14 cellular contexts compared by ENCODE assay signal in the genomic region with DNA sequence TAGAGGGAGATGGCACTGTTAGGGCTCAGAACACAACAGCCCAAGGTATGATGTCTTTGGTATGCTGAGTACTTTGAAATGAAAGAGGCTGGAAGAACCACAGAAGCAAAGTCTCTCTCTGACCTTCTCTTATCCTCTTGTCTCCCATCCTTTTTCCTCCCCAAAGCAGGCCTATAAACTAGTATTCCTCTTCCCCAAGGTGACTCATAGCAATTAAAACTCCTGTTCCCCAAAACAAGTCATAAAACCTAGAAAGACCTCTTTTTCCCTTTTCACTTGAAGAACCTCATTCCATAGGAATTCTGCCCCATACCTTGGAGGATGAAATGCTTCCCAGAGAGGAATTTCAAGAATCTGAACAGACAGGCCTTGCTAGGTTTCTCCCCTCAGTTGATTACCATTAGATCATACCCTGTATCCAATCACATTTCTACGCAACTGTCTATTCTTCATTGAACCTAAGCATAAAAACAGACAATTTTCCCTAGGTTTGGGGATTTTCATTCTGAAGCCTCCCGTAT. TPM values are rescaled to one million over a fixed set of nuclear protein-coding genes. Genes with fewer than 3 reads are reported as not detected.
DNase-seq lines count a peak whose midpoint lies in the region; ATAC-seq and TF ChIP-seq lines count a peak whose summit lies in the region.
"Had no signal": no experiment of that assay in that cellular context is flagged by ENCODE, and none has a peak within 500 bp of the region (broad histone marks: within the 10 kb centered on the region; RNA-seq: fewer than 3 reads in every experiment).

No MANE protein-coding gene starts in this region.

- peak overlapping the region; percentile 99 for H3K27ac ChIP-seq in RWPE2 (ENCODE audit: poor library complexity, severe bottlenecking)
- no peak overlapping the region for H3K27ac ChIP-seq in parathyroid adenoma
- H3K27ac ChIP-seq in naive thymus-derived CD4-positive, alpha-beta T cell (ENCODE audit: low read depth, low read length): no peak overlapping the region
- no peak overlapping the region for H3K27ac ChIP-seq in uterus

- peaks cover 8 to 28% (median 14%) of the 10 kb centered on the region in 5 donors for H3K27me3 Mint-ChIP-seq in naive thymus-derived CD4-positive, alpha-beta T cell

- no peak overlapping the region for H3K9ac ChIP-seq in parathyroid adenoma

- TF ChIP-seq CTCF in RWPE2 (IDR thresholded peaks at IDR 0.05; ENCODE audit: poor library complexity, severe bottlenecking): no peak
- no peak for TF ChIP-seq CTCF in fibroblast of villous mesenchyme (IDR thresholded peaks at IDR 0.05; ENCODE audit: insufficient read depth, low read depth, low read length)
- TF ChIP-seq CTCF in parathyroid adenoma (IDR thresholded peaks at IDR 0.05): no peak
- no peak for TF ChIP-seq CTCF in uterus (IDR thresholded peaks at IDR 0.05)

- no peaks in the 10 kb centered on the region for H3K4me1 Mint-ChIP-seq in naive thymus-derived CD4-positive, alpha-beta T cell
- H3K4me1 Mint-ChIP-seq: stimulated activated effector memory CD8-positive, alpha-beta T cell treated with anti-CD3 and anti-CD28 coated beads, Interleukin-12 subunit alpha, Interleukin-12 subunit beta, amount 100 ng/mL, for 72 hours had no signal

- H3K27ac Mint-ChIP-seq in naive thymus-derived CD4-positive, alpha-beta T cell: no peak overlapping the region
- H3K27ac Mint-ChIP-seq: stimulated activated effector memory CD8-positive, alpha-beta T cell treated with anti-CD3 and anti-CD28 coated beads, Interleukin-12 subunit alpha, Interleukin-12 subunit beta, amount 100 ng/mL, for 72 hours; T-helper 1 cell treated with Interleukin-12 subunit alpha and Interleukin-12 subunit beta and Interleukin-4 antibody, amounts not matched to agents 30 μg/mL and 1 μg/mL, for 36 hours had no signal

- peak overlapping the region; percentile 48 for H2AFZ ChIP-seq in parathyroid adenoma

- H3K4me3 ChIP-seq in RWPE2 (ENCODE audit: severe bottlenecking): peak overlapping the region; percentile 18
- no peak overlapping the region for H3K4me3 ChIP-seq in fibroblast of villous mesenchyme (ENCODE audit: low read depth, low read length)
- no peak overlapping the region for H3K4me3 ChIP-seq in parathyroid adenoma (ENCODE audit: low read depth, low read length)
- H3K4me3 ChIP-seq in naive thymus-derived CD4-positive, alpha-beta T cell (ENCODE audit: low read length): no peak overlapping the region
- no peak overlapping the region for H3K4me3 ChIP-seq in uterus

- no peaks in the 10 kb centered on the region for H3K36me3 Mint-ChIP-seq in naive thymus-derived CD4-positive, alpha-beta T cell
- H3K36me3 Mint-ChIP-seq: stimulated activated effector memory CD8-positive, alpha-beta T cell treated with anti-CD3 and anti-CD28 coated beads, Interleukin-12 subunit alpha, Interleukin-12 subunit beta, amount 100 ng/mL, for 72 hours had no signal

- H3K79me2 ChIP-seq in parathyroid adenoma: no peaks in the 10 kb centered on the region

- CTCF ChIA-PET in naive thymus-derived CD4-positive, alpha-beta T cell (lab: Charles Lee): no interaction called here

- H3K4me3 Mint-ChIP-seq in naive thymus-derived CD4-positive, alpha-beta T cell: no peak overlapping the region
- H3K4me3 Mint-ChIP-seq: stimulated activated effector memory CD8-positive, alpha-beta T cell treated with anti-CD3 and anti-CD28 coated beads, Interleukin-12 subunit alpha, Interleukin-12 subunit beta, amount 100 ng/mL, for 72 hours; T-helper 1 cell treated with Interleukin-12 subunit alpha and Interleukin-12 subunit beta and Interleukin-4 antibody, amounts not matched to agents 30 μg/mL and 1 μg/mL, for 36 hours had no signal

- no peak for TF ChIP-seq POLR2A in uterus (IDR thresholded peaks at IDR 0.05)

- H3K4me1 ChIP-seq in RWPE2 (ENCODE audit: insufficient read depth, poor library complexity, severe bottlenecking) (peaks cover 31% of the 10 kb centered on the region), parathyroid adenoma (no peaks in the 10 kb centered on the region), uterus (no peaks in the 10 kb centered on the region)
- H3K4me1 ChIP-seq in naive thymus-derived CD4-positive, alpha-beta T cell (ENCODE audit: control insufficient read depth in 2 of 2, insufficient read depth in 2 of 2, low read length in 2 of 2): no peaks in the 10 kb centered on the region

- intact Hi-C loops in naive thymus-derived CD4-positive, alpha-beta T cell (cut with micrococcal nuclease): no loop called here
- intact Hi-C loops in uterus (cut with DNase I; ENCODE audit: low total_unique reads): no loop called here

- peak; percentile 89 for ATAC-seq in RWPE2 (ENCODE audit: low read depth)
- no peak for ATAC-seq in naive thymus-derived CD4-positive, alpha-beta T cell
- ATAC-seq in GM18907 (IDR thresholded peaks at IDR 0.05; ENCODE audit: unreplicated experiment): no peak
- ATAC-seq: stimulated activated effector memory CD8-positive, alpha-beta T cell treated with anti-CD3 and anti-CD28 coated beads, Interleukin-12 subunit alpha, Interleukin-12 subunit beta, amount 100 ng/mL, for 72 hours had no signal

- POLR2A ChIA-PET in naive thymus-derived CD4-positive, alpha-beta T cell (lab: Charles Lee): no interaction called here

- peaks cover 0 to 3% (median 0%) of the 10 kb centered on the region in 11 donors for H3K9me3 Mint-ChIP-seq in naive thymus-derived CD4-positive, alpha-beta T cell
- H3K9me3 Mint-ChIP-seq: stimulated activated effector memory CD8-positive, alpha-beta T cell treated with anti-CD3 and anti-CD28 coated beads, Interleukin-12 subunit alpha, Interleukin-12 subunit beta, amount 100 ng/mL, for 72 hours; T-helper 1 cell treated with Interleukin-12 subunit alpha and Interleukin-12 subunit beta and Interleukin-4 antibody, amounts not matched to agents 30 μg/mL and 1 μg/mL, for 36 hours had no signal

- H3K9me3 ChIP-seq in RWPE2 (ENCODE audit: severe bottlenecking): no peaks in the 10 kb centered on the region
- H3K9me3 ChIP-seq in parathyroid adenoma (ENCODE audit: control insufficient read depth, low read length): no peaks in the 10 kb centered on the region
- no peaks in the 10 kb centered on the region for H3K9me3 ChIP-seq in naive thymus-derived CD4-positive, alpha-beta T cell (ENCODE audit: control insufficient read depth in 2 of 3, low read length in 3 of 3)
- no peaks in the 10 kb centered on the region for H3K9me3 ChIP-seq in uterus

- H3K4me2 ChIP-seq in parathyroid adenoma (ENCODE audit: low read length): no peak overlapping the region

- DNase-seq in GM04504 (ENCODE audit: low read depth): peak; percentile 59
- DNase-seq in RWPE2 (ENCODE audit: low spot score): no peak
- DNase-seq in fibroblast of villous mesenchyme (ENCODE audit: low read depth): peak; percentile 76
- no peak for DNase-seq in naive thymus-derived CD4-positive, alpha-beta T cell
- DNase-seq in uterus: no peak
- no peak for DNase-seq in Ammon's horn (ENCODE audit: low spot score)
- DNase-seq: cerebellar nuclear complex, DMS79 treated with DMSO at 0.1 percent for 48 hours, Karpas-422, small intestine had no signal

- no peaks in the 10 kb centered on the region for H3K36me3 ChIP-seq in RWPE2 (ENCODE audit: low read depth)
- no peaks in the 10 kb centered on the region for H3K36me3 ChIP-seq in parathyroid adenoma (ENCODE audit: control insufficient read depth, insufficient read depth, low read length)
- no peaks in the 10 kb centered on the region for H3K36me3 ChIP-seq in naive thymus-derived CD4-positive, alpha-beta T cell (ENCODE audit: control insufficient read depth in 2 of 3, insufficient read depth in 3 of 3, low read length in 3 of 3)
- H3K36me3 ChIP-seq in uterus: no peaks in the 10 kb centered on the region

- H3K27me3 ChIP-seq in RWPE2 (ENCODE audit: insufficient read depth, poor library complexity, severe bottlenecking) (no peaks in the 10 kb centered on the region), parathyroid adenoma (ENCODE audit: control insufficient read depth, insufficient read depth, low read length) (no peaks in the 10 kb centered on the region), uterus (no peaks in the 10 kb centered on the region)
- H3K27me3 ChIP-seq in naive thymus-derived CD4-positive, alpha-beta T cell (ENCODE audit: control insufficient read depth in 2 of 2, insufficient read depth in 2 of 2, low read length in 2 of 2): no peaks in the 10 kb centered on the region

RNA-seq across cellular contexts. Expression of gene MDH1, which starts 25.7 kb away (rescaled TPM):
- total RNA-seq in fibroblast of villous mesenchyme (164 and 189 TPM in 2 replicates), uterus (100 to 1,000 TPM in 2 of 4 donors, 10 to 100 TPM in 2; 80.1 to 132 (median 101) TPM)
- total RNA-seq in naive thymus-derived CD4-positive, alpha-beta T cell: 100 to 1,000 TPM in 1 of 5 experiments, 10 to 100 TPM in 4; 76.5 to 180 (median 84.2) TPM
- polyA plus RNA-seq in naive thymus-derived CD4-positive, alpha-beta T cell: 100 to 1,000 TPM; 263 to 268 TPM

RNA-seq across cellular contexts. Expression of gene WDPCP, which starts 26.2 kb away (rescaled TPM):
- total RNA-seq in fibroblast of villous mesenchyme (12.6 and 14.7 TPM in 2 replicates), uterus (10 to 100 TPM in 3 of 4 donors, 1 to 10 TPM in 1; 8.8 to 39.8 (median 29.7) TPM)
- total RNA-seq in naive thymus-derived CD4-positive, alpha-beta T cell: 10 to 100 TPM in 4 of 5 experiments, 1 to 10 TPM in 1; 7.6 to 19.2 (median 16.1) TPM
- 1 to 10 TPM; 4.8 to 7.0 TPM for polyA plus RNA-seq in naive thymus-derived CD4-positive, alpha-beta T cell

Comparison
In these comparisons a context has a peak if more than half of its experiments do, and no peak if none do; other contexts are left out.
1. DNase-seq: peak in GM04504 (single experiment) and fibroblast of villous mesenchyme (single experiment); none in RWPE2 (single experiment), naive thymus-derived CD4-positive, alpha-beta T cell (0 of 9), uterus (0 of 2) and Ammon's horn (single experiment).